Comparison of ENCODE assay signal across 1 cellular context in genomic region chr2:222747526-222748160, GRCh38.
A peak's percentile ranks its signal among the peaks of the same experiment; 100 is the strongest.
TF ChIP-seq lines count a peak whose summit lies in the region.

No MANE protein-coding gene starts in this region.

TF ChIP-seq in GM12878, 131 proteins besides CTCF, POLR2A, EP300 and RAD21 (continued from another document):
- TF ChIP-seq PRDM15 (CRISPR knock-in tag; IDR thresholded peaks at IDR 0.05), result no peak
- TF ChIP-seq NFIC (IDR thresholded peaks at IDR 0.05; ENCODE audit: low read depth, low read length), result peak; percentile 57; the same call in 1 of the 2 replicates
- peak; percentile 78 for TF ChIP-seq ZNF384 (IDR thresholded peaks at IDR 0.05; ENCODE audit: borderline replicate concordance, low read depth, low read length)
- TF ChIP-seq ATF2 (IDR thresholded peaks at IDR 0.05; ENCODE audit: low read length), result peak; percentile 48; the same call in 1 of the 2 replicates
- TF ChIP-seq YY1 (IDR thresholded peaks at IDR 0.05; ENCODE audit: low read depth, low read length), result peak; percentile 28; the same call in 1 of the 2 replicates
- TF ChIP-seq CBX5 (IDR thresholded peaks at IDR 0.05; ENCODE audit: low read depth), result peak; percentile 40; the same call in 1 of the 2 replicates
- peak in 1 of 2 experiments; percentile 65; a peak in 1 of 3 replicates for TF ChIP-seq EGR1 (IDR thresholded peaks at IDR 0.05; ENCODE audit: borderline replicate concordance in 1 of 2, low read depth in 2 of 2, low read length in 2 of 2)
- no peak for TF ChIP-seq POLR2AphosphoS2 (IDR thresholded peaks at IDR 0.05; ENCODE audit: low read depth, low read length)
- 0 out of 2 replicates have a peak, but pooled peaks have one; percentile 35 for TF ChIP-seq CREM (IDR thresholded peaks at IDR 0.05; ENCODE audit: low read depth)
- TF ChIP-seq TCF7 (IDR thresholded peaks at IDR 0.05; ENCODE audit: borderline replicate concordance), result peak; percentile 44; the same call in 1 of the 2 replicates
- no peak for TF ChIP-seq BCL3 (IDR thresholded peaks at IDR 0.05; ENCODE audit: borderline replicate concordance, insufficient read depth, low read depth, low read length, poor library complexity, severe bottlenecking)
- peak in 1 of 2 experiments; percentile 90; a peak in 2 of 4 replicates for TF ChIP-seq ETV6 (conservative IDR thresholded peaks at IDR 0.05 in 1 of 2, IDR thresholded peaks at IDR 0.05 in 1 of 2; ENCODE audit: borderline replicate concordance in 1 of 2, low read depth in 1 of 2)
- no peak for TF ChIP-seq SP1 (IDR thresholded peaks at IDR 0.05; ENCODE audit: low read depth, low read length)
